In genomic region chr17:8955021-8955420, GRCh38 we compare ENCODE assay signal across 16 cellular contexts. TPM values are rescaled to one million over a fixed set of nuclear protein-coding genes. Genes with fewer than 3 reads are reported as not detected.
A peak's percentile ranks its signal among the peaks of the same experiment; 100 is the strongest.
DNase-seq lines count a peak whose midpoint lies in the region; ATAC-seq, FAIRE-seq and TF ChIP-seq lines count a peak whose summit lies in the region.
"Had no signal": no experiment of that assay in that cellular context is flagged by ENCODE, and none has a peak within 500 bp of the region (broad histone marks: within the 10 kb centered on the region; RNA-seq: fewer than 3 reads in every experiment).

No MANE protein-coding gene starts in this region.

- H3K36me3 Mint-ChIP-seq in T-helper 1 cell treated with Interleukin-12 subunit alpha and Interleukin-12 subunit beta and Interleukin-4 antibody, amounts not matched to agents 30 μg/mL and 1 μg/mL, for 36 hours (ENCODE audit: low read depth) = peaks cover 69% of the 10 kb centered on the region
- no peaks in the 10 kb centered on the region; a peak in 1 of 7 replicates for H3K36me3 Mint-ChIP-seq in H9 (ENCODE audit: insufficient read depth in 1 of 3, low read depth in 3 of 3)

- H2AFZ ChIP-seq in H9 (ENCODE audit: low read length) (no peak overlapping the region), GM12878 (ENCODE audit: control insufficient read depth, low read depth, low read length) (no peak overlapping the region), neuronal stem cell (ENCODE audit: low read length) (no peak overlapping the region), SK-N-SH (ENCODE audit: low read depth) (no peak overlapping the region)

- H2AK5ac ChIP-seq in H9 (ENCODE audit: insufficient read length, low read length) (peak overlapping the region; percentile 62), neuronal stem cell (ENCODE audit: low read depth, low read length) (peak overlapping the region; percentile 36)

- H3K4me1 ChIP-seq in H9 (ENCODE audit: insufficient read depth, low read length) (no peaks in the 10 kb centered on the region), GM12878 (ENCODE audit: control insufficient read depth, insufficient read depth, low read length) (peaks cover 87% of the 10 kb centered on the region), neuronal stem cell (ENCODE audit: control insufficient read depth in 2 of 2, insufficient read depth in 1 of 2, low read depth in 1 of 2, low read length in 2 of 2) (no peaks in the 10 kb centered on the region), SK-N-SH (ENCODE audit: control insufficient read depth in 1 of 2, insufficient read depth in 2 of 2, low read depth in 1 of 2, low read length in 1 of 2) (no peaks in the 10 kb centered on the region)

- no CpG with 5 or more reads among the region's 5 CpGs for WGBS in H9 (ENCODE audit: extremely low coverage, insufficient read length, low lambda C conversion rate)
- WGBS in GM12878 (ENCODE audit: insufficient coverage, insufficient replicate concordance, low lambda C conversion rate, missing lambda C conversion rate) = 20% methylated on average over 5 of the region's 5 CpGs
- WGBS in neuronal stem cell (ENCODE audit: extremely low coverage in 2 of 2, insufficient read length in 2 of 2, insufficient replicate concordance in 1 of 2), 2 donors = no CpG with 5 or more reads among the region's 5 CpGs
- 0% methylated on average over 5 of the region's 5 CpGs for WGBS in SK-N-SH (ENCODE audit: low lambda C conversion rate)

- no peak overlapping the region for H3K18ac ChIP-seq in H9 (ENCODE audit: insufficient read length, low read depth, low read length)
- peak overlapping the region; percentile 69 for H3K18ac ChIP-seq in neuronal stem cell (ENCODE audit: low read length)

- H3K56ac ChIP-seq in H9 (ENCODE audit: insufficient read length, low read depth, low read length) = no peak overlapping the region

- no peaks in the 10 kb centered on the region for H3K23me2 ChIP-seq in H9 (ENCODE audit: insufficient read length, low read depth, low read length, poor library complexity, severe bottlenecking)

- H3T11ph ChIP-seq in H9 (ENCODE audit: low read length) = no peak overlapping the region

- RAD21 ChIA-PET in GM12878 (lab: Charles Lee; ENCODE audit: unreplicated experiment) = interaction anchor here (0.6 to 7.8 kb wide), 9 partner anchors 9 to 105 kb away, joined by 3 to 122 read pairs (median 4); partner anchors contain the start of gene PIK3R5

- no peak overlapping the region for H3K9ac ChIP-seq in H9 (ENCODE audit: extremely low read depth, insufficient read length, low read length)
- H3K9ac ChIP-seq in GM12878 (ENCODE audit: control insufficient read depth, insufficient read depth, low read length) = peak overlapping the region; percentile 81
- H3K9ac ChIP-seq in neuronal stem cell (ENCODE audit: low read depth, low read length, poor library complexity) = no peak overlapping the region
- no peak overlapping the region for H3K9ac ChIP-seq in SK-N-SH

- H3K4ac ChIP-seq in H9 (ENCODE audit: low read depth, low read length) (no peak overlapping the region), neuronal stem cell (ENCODE audit: low read length) (no peak overlapping the region)

- H3K14ac ChIP-seq in H9 (ENCODE audit: insufficient read depth, low read length) (no peak overlapping the region), neuronal stem cell (ENCODE audit: low read length) (no peak overlapping the region)

- FAIRE-seq in GM12878 (lab: Jason Lieb, UNC) = no peak

- ATAC-seq in GM12878 = no peak
- ATAC-seq in GM18520 (IDR thresholded peaks at IDR 0.05; ENCODE audit: unreplicated experiment) = no peak

- no peak overlapping the region for H2BK20ac ChIP-seq in H9 (ENCODE audit: low read depth, low read length, poor library complexity, severe bottlenecking)

- H3K4me2 ChIP-seq in H9 (ENCODE audit: insufficient read depth, insufficient read length, low read length) (no peak overlapping the region), GM12878 (ENCODE audit: control insufficient read depth, insufficient read depth) (peak overlapping the region; percentile 85), neuronal stem cell (ENCODE audit: insufficient read depth, low read length, poor library complexity, severe bottlenecking) (no peak overlapping the region), SK-N-SH (no peak overlapping the region)

- no peaks in the 10 kb centered on the region for H3K27me3 ChIP-seq in H9 (ENCODE audit: insufficient read depth, low read length)
- H3K27me3 ChIP-seq in GM12878 (replicated peaks in 1 of 2; ENCODE audit: control insufficient read depth in 2 of 2, insufficient read depth in 2 of 2, low read length in 1 of 2) = no peaks in the 10 kb centered on the region
- peaks cover 0 to 9% (median 0%) of the 10 kb centered on the region in 3 experiments for H3K27me3 ChIP-seq in neuronal stem cell (ENCODE audit: control insufficient read depth in 3 of 3, insufficient read depth in 3 of 3, low read depth in 1 of 3, low read length in 3 of 3)
- H3K27me3 ChIP-seq in SK-N-SH (ENCODE audit: insufficient read depth) = peaks cover 34% of the 10 kb centered on the region; the same call in 1 of the 2 replicates

- POLR2A ChIA-PET in GM12878 (lab: Charles Lee) = interaction anchor here (0.6 to 8.1 kb wide), 10 partner anchors 9 to 90 kb away, joined by 3 to 73 read pairs (median 9); partner anchors contain the start of gene PIK3R5
- POLR2A ChIA-PET in SK-N-SH (lab: Yijun Ruan, JAX) = no interaction called here

- peaks cover 3 to 4% of the 10 kb centered on the region in 2 experiments; a peak in 3 of 4 replicates for H3K36me3 ChIP-seq in GM12878 (ENCODE audit: control insufficient read depth in 2 of 2, insufficient read depth in 2 of 2, low read length in 1 of 2)
- no peaks in the 10 kb centered on the region for H3K36me3 ChIP-seq in neuronal stem cell (replicated peaks in 1 of 2; ENCODE audit: control insufficient read depth in 2 of 2, insufficient read depth in 2 of 2, low read length in 2 of 2)
- H3K36me3 ChIP-seq in SK-N-SH (replicated peaks in 1 of 2; ENCODE audit: control insufficient read depth in 1 of 2, insufficient read depth in 2 of 2, low read length in 1 of 2) = no peaks in the 10 kb centered on the region

- no peak overlapping the region for H2BK5ac ChIP-seq in H9 (ENCODE audit: insufficient read length, low read length)
- no peak overlapping the region for H2BK5ac ChIP-seq in neuronal stem cell (ENCODE audit: low read length)

- TF ChIP-seq RAD21 in GM12878 (IDR thresholded peaks at IDR 0.05; ENCODE audit: insufficient read depth, low read depth, low read length) (no peak), SK-N-SH (IDR thresholded peaks at IDR 0.05; ENCODE audit: low read length) (no peak)

- peak overlapping the region; percentile 63 for H3K27ac Mint-ChIP-seq in T-helper 1 cell treated with Interleukin-12 subunit alpha and Interleukin-12 subunit beta and Interleukin-4 antibody, amounts not matched to agents 30 μg/mL and 1 μg/mL, for 36 hours
- H3K27ac Mint-ChIP-seq in H9 = no peak overlapping the region

- TF ChIP-seq POLR2A in GM12878 (IDR thresholded peaks at IDR 0.05; ENCODE audit: low read depth, low read length) = no peak

- H4K8ac ChIP-seq in H9 (replicated peaks; ENCODE audit: insufficient read length, low read depth, low read length) (no peak overlapping the region), neuronal stem cell (ENCODE audit: low read depth, low read length) (no peak overlapping the region)

- CTCF ChIA-PET in GM12878 (lab: Yijun Ruan, JAX) (interaction anchor here (1.2 to 1.8 kb wide), 4 partner anchors 9 to 60 kb away, joined by 3 to 10 read pairs (median 6); partner anchors contain the start of gene PIK3R5), SK-N-SH (lab: Yijun Ruan, JAX) (no interaction called here)

- DNase-seq in T-helper 1 cell = no peak
- DNase-seq in H9 = no peak
- no peak for DNase-seq in GM12878 (ENCODE audit: low read depth, low spot score)
- no peak for DNase-seq in neuronal stem cell (ENCODE audit: low spot score)
- no peak for DNase-seq in SK-N-SH
- no peak for DNase-seq in superior temporal gyrus (ENCODE audit: extremely low spot score)
- DNase-seq: Calu3; kidney glomerular epithelial cell; NCI-H187 treated with DMSO at 0.1 percent for 48 hours; NCI-H748 treated with DMSO at 0.1 percent for 48 hours; retina; stimulated activated CD4-positive, alpha-beta T cell treated with anti-CD3 and anti-CD28 coated beads, Interleukin-2, amount 100 ng/mL, for 48 hours had no signal

- H4K91ac ChIP-seq in H9 (ENCODE audit: insufficient read length, low read depth, low read length) (no peak overlapping the region), neuronal stem cell (ENCODE audit: low read depth, low read length, poor library complexity) (no peak overlapping the region)

- no TSS peak for BruUV-seq in GM12878 (replicated peaks; lab: Mats Ljungman, UMichigan)

- H3K4me1 Mint-ChIP-seq in T-helper 1 cell treated with Interleukin-12 subunit alpha and Interleukin-12 subunit beta and Interleukin-4 antibody, amounts not matched to agents 30 μg/mL and 1 μg/mL, for 36 hours (ENCODE audit: low read depth) = peaks cover 88% of the 10 kb centered on the region
- peaks cover 4 to 10% of the 10 kb centered on the region in 2 experiments for H3K4me1 Mint-ChIP-seq in H9

- intact Hi-C loops in GM12878 (cut with micrococcal nuclease; ENCODE audit: unreplicated experiment) = loop anchor here (5.0 kb wide), 3 partner anchors 33 to 98 kb away; no protein-coding TSS in a partner anchor

- H4K5ac ChIP-seq in H9 (ENCODE audit: insufficient read length, low read depth, low read length) = no peak overlapping the region

- no peaks in the 10 kb centered on the region for H3K27me3 Mint-ChIP-seq in T-helper 1 cell treated with Interleukin-12 subunit alpha and Interleukin-12 subunit beta and Interleukin-4 antibody, amounts not matched to agents 30 μg/mL and 1 μg/mL, for 36 hours (ENCODE audit: low read depth)
- H3K27me3 Mint-ChIP-seq in H9 (ENCODE audit: low read depth) = peaks cover 15% of the 10 kb centered on the region

- no peaks in the 10 kb centered on the region for H3K9me3 ChIP-seq in H9 (ENCODE audit: control insufficient read depth, low read depth, low read length)
- H3K9me3 ChIP-seq in GM12878 (replicated peaks; ENCODE audit: control insufficient read depth, insufficient read depth, low read length) = peaks cover 17% of the 10 kb centered on the region
- H3K9me3 ChIP-seq in neuronal stem cell (replicated peaks in 1 of 2; ENCODE audit: control insufficient read depth in 2 of 2, insufficient read depth in 1 of 2, low read depth in 1 of 2, low read length in 2 of 2) = no peaks in the 10 kb centered on the region
- no peaks in the 10 kb centered on the region for H3K9me3 ChIP-seq in SK-N-SH

- peak overlapping the region; percentile 69 for H3K4me3 Mint-ChIP-seq in T-helper 1 cell treated with Interleukin-12 subunit alpha and Interleukin-12 subunit beta and Interleukin-4 antibody, amounts not matched to agents 30 μg/mL and 1 μg/mL, for 36 hours
- no peak overlapping the region for H3K4me3 Mint-ChIP-seq in H9

- H2BK120ac ChIP-seq in H9 (ENCODE audit: low read depth, low read length, poor library complexity, severe bottlenecking) (no peak overlapping the region), neuronal stem cell (ENCODE audit: low read depth, low read length) (no peak overlapping the region)

- H3K27ac ChIP-seq in H9 (ENCODE audit: insufficient read length, low read depth, low read length) = no peak overlapping the region
- peak overlapping the region; percentile 81 for H3K27ac ChIP-seq in GM12878 (ENCODE audit: control insufficient read depth, insufficient read depth)
- no peak overlapping the region for H3K27ac ChIP-seq in neuronal stem cell (replicated peaks; ENCODE audit: low read length)
- no peak overlapping the region for H3K27ac ChIP-seq in SK-N-SH (ENCODE audit: low read depth in 2 of 2, low read length in 1 of 2)
- H3K27ac ChIP-seq: 22Rv1 had no signal

- no peak for TF ChIP-seq CTCF in H9 (conservative IDR thresholded peaks at IDR 0.05)
- TF ChIP-seq CTCF in GM12878 (IDR thresholded peaks at IDR 0.05 in 2 of 3, conservative IDR thresholded peaks at IDR 0.05 in 1 of 3; ENCODE audit: control insufficient read depth in 2 of 3, extremely low read depth in 1 of 3, insufficient read depth in 1 of 3, low read depth in 3 of 3, low read length in 3 of 3) = no peak
- TF ChIP-seq CTCF in SK-N-SH (IDR thresholded peaks at IDR 0.05) = no peak

- H3K79me2 ChIP-seq in H9 (ENCODE audit: insufficient read depth, low read length) (no peaks in the 10 kb centered on the region), GM12878 (ENCODE audit: control insufficient read depth, insufficient read depth, low read length) (peaks cover 95% of the 10 kb centered on the region), SK-N-SH (ENCODE audit: insufficient read depth) (no peaks in the 10 kb centered on the region)

- SMC1A ChIA-PET in GM12878 (lab: Charles Lee; ENCODE audit: uncharacterized antibody, unreplicated experiment) = interaction anchor here (1.0 to 19.1 kb wide), 7 partner anchors 8 to 86 kb away, joined by 3 to 345 read pairs (median 6); no protein-coding TSS in a partner anchor

- H3K4me3 ChIP-seq in GM12878 = no peak overlapping the region
- no peak overlapping the region for H3K4me3 ChIP-seq in neuronal stem cell (ENCODE audit: low read length in 2 of 2)
- no peak overlapping the region for H3K4me3 ChIP-seq in SK-N-SH (ENCODE audit: low read depth in 2 of 2, low read length in 1 of 2)

- no peaks in the 10 kb centered on the region for H4K20me1 ChIP-seq in H9 (ENCODE audit: control insufficient read depth, insufficient read depth, insufficient read length)
- H4K20me1 ChIP-seq in GM12878 (ENCODE audit: control insufficient read depth, insufficient read depth) = no peaks in the 10 kb centered on the region
- H4K20me1 ChIP-seq in SK-N-SH (ENCODE audit: insufficient read depth) = no peaks in the 10 kb centered on the region

- in situ Hi-C loops in GM12878 (cut with MboI) = loop anchor here (5.0 to 25.0 kb wide), 2 partner anchors 98 to 1082 kb away; no protein-coding TSS in a partner anchor

- H2BK12ac ChIP-seq in H9 (ENCODE audit: insufficient read length, low read depth, low read length) (no peak overlapping the region), neuronal stem cell (ENCODE audit: low read length) (peak overlapping the region; percentile 25)

- peaks cover 23% of the 10 kb centered on the region for H3K9me3 Mint-ChIP-seq in T-helper 1 cell treated with Interleukin-12 subunit alpha and Interleukin-12 subunit beta and Interleukin-4 antibody, amounts not matched to agents 30 μg/mL and 1 μg/mL, for 36 hours
- H3K9me3 Mint-ChIP-seq in H9 = no peaks in the 10 kb centered on the region; a peak in 1 of 5 replicates

- no peaks in the 10 kb centered on the region for H3K9me2 ChIP-seq in SK-N-SH

- H3F3A ChIP-seq in SK-N-SH (replicated peaks; ENCODE audit: insufficient read depth) = no peaks in the 10 kb centered on the region

- TF ChIP-seq EP300 in GM12878 (IDR thresholded peaks at IDR 0.05; ENCODE audit: borderline replicate concordance in 1 of 2, control insufficient read depth in 1 of 2, low read depth in 2 of 2, low read length in 2 of 2) (no peak), SK-N-SH (IDR thresholded peaks at IDR 0.05; ENCODE audit: borderline replicate concordance in 1 of 2, low read depth in 1 of 2, low read length in 1 of 2) (no peak)

- H3K23ac ChIP-seq in H9 (ENCODE audit: insufficient read length, low read depth, low read length) = no peak overlapping the region
- no peak overlapping the region for H3K23ac ChIP-seq in neuronal stem cell (ENCODE audit: low read depth, low read length, poor library complexity)

- no peak overlapping the region for H2BK15ac ChIP-seq in H9 (ENCODE audit: low read depth, low read length)
- H2BK15ac ChIP-seq in neuronal stem cell (ENCODE audit: low read length) = no peak overlapping the region

- no peaks in the 10 kb centered on the region for H3K79me1 ChIP-seq in H9 (ENCODE audit: insufficient read depth, low read depth, low read length, poor library complexity, severe bottlenecking)
- no peaks in the 10 kb centered on the region for H3K79me1 ChIP-seq in neuronal stem cell (ENCODE audit: low read depth, low read length)

RNA-seq across cellular contexts. Expression of gene PIK3R5, which starts 10.5 kb away (rescaled TPM):
- total RNA-seq in H9 (2021) = 1.4 and 1.7 TPM in 2 replicates
- 260 and 296 TPM in 2 replicates for total RNA-seq in GM12878 (2013; cell fraction: nucleolus; rRNA removed)
- total RNA-seq in GM12878 (2014; rRNA removed) = 36.8 and 39.5 TPM in 2 replicates
- total RNA-seq in GM12878 (2014; rRNA removed; fragmentation: Illumina TruSeq; extraction: Trizol) = 24.7 and 26.5 TPM in 2 replicates
- 50.8 and 51.2 TPM in 2 replicates for total RNA-seq in GM12878 (2021)
- polyA plus RNA-seq in GM12878 (2011; ENCODE audit: low read depth) = 25.1 TPM
- polyA plus RNA-seq in GM12878 (2011; rRNA removed) = 34.3 and 43.9 TPM in 2 replicates
- 42.7 and 45.7 TPM in 2 replicates for polyA plus RNA-seq in GM12878 (2011; cell fraction: cytosol; rRNA removed)
- 155 and 160 TPM in 2 replicates for polyA plus RNA-seq in GM12878 (2011; cell fraction: nucleus; rRNA removed)
- 44.1 and 46.7 TPM in 2 replicates for polyA plus RNA-seq in GM12878 (2012)
- 27.3 and 34.2 TPM in 2 replicates for polyA plus RNA-seq in GM12878 (2014; fragmentation: Illumina TruSeq; extraction: Trizol)
- 1 to 10 TPM; 9.5 to 9.6 TPM for polyA plus RNA-seq in GM12878 (2014; fragmentation: Nextera tagmentation; extraction: Ambion mirVana)
- polyA plus RNA-seq in GM12878 (2014; rRNA removed) = 32.9 and 33.5 TPM in 2 replicates
- 10 to 100 TPM; 36.9 to 39.5 TPM for polyA plus RNA-seq in GM12878 (2016; fragmentation: Nextera tagmentation; extraction: Ambion mirVana)
- polyA minus RNA-seq in GM12878 (2011; rRNA and poly(A)+ RNA removed) = 48.9 and 95.6 TPM in 2 replicates
- 32.6 and 35.1 TPM in 2 replicates for polyA minus RNA-seq in GM12878 (2011; cell fraction: cytosol; rRNA and poly(A)+ RNA removed)
- 48.0 and 66.0 TPM in 2 replicates for polyA minus RNA-seq in GM12878 (2011; cell fraction: nucleus; rRNA and poly(A)+ RNA removed)
- 1.1 TPM for polyA plus RNA-seq in neuronal stem cell (2013, experiment 1 of 2)
- polyA plus RNA-seq in neuronal stem cell (2013, experiment 2 of 2) = 0.89 TPM
- not detected in 2 replicates for polyA plus RNA-seq in SK-N-SH (2012; rRNA removed)
- not detected in 2 replicates for polyA plus RNA-seq in SK-N-SH (2012; cell fraction: cytosol; rRNA removed)
- polyA plus RNA-seq in SK-N-SH (2012; cell fraction: nucleus; rRNA removed) = 0.01 TPM in 1 of 2 replicates, not detected in the other
- total RNA-seq: Calu3, myocyte had no signal
